In genomic region chr10:80458638-80459037, GRCh38 we compare ENCODE assay signal across 1 cellular context.
TF ChIP-seq lines count a peak whose summit lies in the region.

No MANE protein-coding gene starts in this region.

TF ChIP-seq in GM12878, 131 proteins besides CTCF, POLR2A, EP300 and RAD21:
- TF ChIP-seq POLR2AphosphoS2 (IDR thresholded peaks at IDR 0.05; ENCODE audit: low read depth, low read length) = 0 out of 2 replicates have a peak, but pooled peaks have one; percentile 16
- TF ChIP-seq PAX8 (IDR thresholded peaks at IDR 0.05) = no peak
- TF ChIP-seq NR2F1 (conservative IDR thresholded peaks at IDR 0.05) = no peak
- 0 out of 2 replicates have a peak, but pooled peaks have one; percentile 6 for TF ChIP-seq ZNF384 (IDR thresholded peaks at IDR 0.05; ENCODE audit: borderline replicate concordance, low read depth, low read length)
- TF ChIP-seq GABPA (IDR thresholded peaks at IDR 0.05; ENCODE audit: low read depth) = no peak
